Comparison of ENCODE assay signal across 8 cellular contexts in the genomic region with DNA sequence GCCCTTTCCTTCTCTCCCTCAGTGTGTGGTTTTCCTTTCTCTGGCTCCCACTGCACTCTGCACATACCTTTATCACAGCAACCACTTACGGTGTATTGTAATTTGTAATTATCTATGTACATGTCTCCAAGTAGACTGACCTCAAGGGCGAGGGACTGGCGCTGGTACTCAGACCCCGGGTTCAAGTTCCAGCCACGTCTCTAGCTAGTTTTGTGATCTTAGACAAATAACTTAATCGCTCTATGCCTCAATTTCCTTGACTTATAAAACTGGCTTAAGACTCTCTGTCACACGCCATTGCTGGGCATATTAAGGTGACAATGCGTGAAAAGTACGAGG. TPM values are rescaled to one million over a fixed set of nuclear protein-coding genes. Genes with fewer than 3 reads are reported as not detected.
DNase-seq lines count a peak whose midpoint lies in the region; ATAC-seq, FAIRE-seq and TF ChIP-seq lines count a peak whose summit lies in the region.

No MANE protein-coding gene starts in this region.

- WGBS in sigmoid colon, 2 donors, result 14 to 39% methylated on average over 9 of the region's 9 CpGs

- no peaks in the 10 kb centered on the region for H3K27me3 ChIP-seq in SJSA1 (replicated peaks)
- no peaks in the 10 kb centered on the region for H3K27me3 ChIP-seq in sigmoid colon

- intact Hi-C loops in sigmoid colon (cut with DNase I), result loop anchor here (5.0 to 10.0 kb wide), 3 partner anchors 221 to 982 kb away; a partner anchor contains a TSS

- H3K36me3 ChIP-seq in SJSA1 (peaks cover 6% of the 10 kb centered on the region; the same call in 1 of the 2 replicates), sigmoid colon (no peaks in the 10 kb centered on the region)

- TF ChIP-seq POLR2A in sigmoid colon (IDR thresholded peaks at IDR 0.05), result no peak

- DNase-seq in GM19239 (ENCODE audit: insufficient read length, low spot score) (no peak), SJSA1 (ENCODE audit: low read depth in 1 of 2, low spot score in 2 of 2) (no peak), fibroblast of mammary gland (ENCODE audit: low read depth) (no peak), sigmoid colon (no peak), GM19238 (ENCODE audit: insufficient read length, low spot score) (no peak)

- TF ChIP-seq EP300 in sigmoid colon (IDR thresholded peaks at IDR 0.05), result no peak

- no peak for TF ChIP-seq CTCF in fibroblast of mammary gland (conservative IDR thresholded peaks at IDR 0.05; ENCODE audit: control insufficient read depth, insufficient read depth, low read depth, low read length)
- no peak for TF ChIP-seq CTCF in sigmoid colon (IDR thresholded peaks at IDR 0.05)

- H3K4me1 ChIP-seq in SJSA1 (replicated peaks) (peaks cover 9% of the 10 kb centered on the region), sigmoid colon (peaks cover 0 to 36% (median 26%) of the 10 kb centered on the region in 4 donors)

- H3K9me3 ChIP-seq in SJSA1 (replicated peaks) (no peaks in the 10 kb centered on the region), sigmoid colon (no peaks in the 10 kb centered on the region)

- ATAC-seq in HG03432 (IDR thresholded peaks at IDR 0.05; ENCODE audit: unreplicated experiment) (no peak), HG03139 (IDR thresholded peaks at IDR 0.05; ENCODE audit: unreplicated experiment) (no peak), HG03175 (IDR thresholded peaks at IDR 0.05; ENCODE audit: unreplicated experiment) (no peak)

- H3K4me3 ChIP-seq in SJSA1 (peak overlapping the region; percentile 77), fibroblast of mammary gland (ENCODE audit: control insufficient read depth, low read depth, low read length) (peak overlapping the region; percentile 66), sigmoid colon (peak overlapping the region; percentile 23 to 85 (median 82))

- no peak overlapping the region for H3K27ac ChIP-seq in SJSA1
- peak overlapping the region; percentile 94 to 96 (median 96) for H3K27ac ChIP-seq in sigmoid colon

- FAIRE-seq in GM19239 (lab: Jason Lieb, UNC), result peak; percentile 26

RNA-seq across cellular contexts. Expression of a gene that starts 0.6 kb away (rescaled TPM):
- 29.1 and 62.0 TPM in 2 replicates for total RNA-seq in SJSA1 (2014; rRNA removed; shearing (Covaris generic))
- total RNA-seq in sigmoid colon, result 10 to 100 TPM; 24.8 to 28.5 (median 26.7) TPM
- 10 to 100 TPM in 2 of 3 donors, 1 to 10 TPM in 1; 9.0 to 14.9 (median 11.1) TPM for polyA plus RNA-seq in sigmoid colon

RNA-seq across cellular contexts. Expression of a gene that starts 33.1 kb away (rescaled TPM):
- 0.34 TPM in 1 of 2 replicates, not detected in the other for total RNA-seq in SJSA1 (2014; rRNA removed; shearing (Covaris generic))
- total RNA-seq in sigmoid colon, result under 1 TPM in 2 of 4 donors, not detected in 2; 0.14 to 0.36 TPM
- 10 to 100 TPM; 16.2 to 37.1 (median 34.7) TPM for polyA plus RNA-seq in sigmoid colon
